Comparison of ENCODE assay signal across 17 cellular contexts in genomic region chr5:179495906-179496455, GRCh38. TPM values are rescaled to one million over a fixed set of nuclear protein-coding genes. Genes with fewer than 3 reads are reported as not detected.
A peak's percentile ranks its signal among the peaks of the same experiment; 100 is the strongest.
DNase-seq lines count a peak whose midpoint lies in the region; ATAC-seq and TF ChIP-seq lines count a peak whose summit lies in the region.
"Had no signal": no experiment of that assay in that cellular context is flagged by ENCODE, and none has a peak within 500 bp of the region (broad histone marks: within the 10 kb centered on the region; RNA-seq: fewer than 3 reads in every experiment).

No MANE protein-coding gene starts in this region.

- H3K36me3 Mint-ChIP-seq in GM23338 (ENCODE audit: low read depth) = no peaks in the 10 kb centered on the region
- H3K36me3 Mint-ChIP-seq: immature natural killer cell had no signal

- H3K4me1 ChIP-seq in GM23338 (ENCODE audit: insufficient read depth) (no peaks in the 10 kb centered on the region), OCI-LY7 (ENCODE audit: insufficient read depth, low read length, poor library complexity, severe bottlenecking) (no peaks in the 10 kb centered on the region)

- H3K9me3 ChIP-seq in OCI-LY7 (ENCODE audit: low read length) = no peaks in the 10 kb centered on the region

- POLR2A ChIA-PET in OCI-LY7 (lab: Charles Lee) = interaction anchor here (0.5 kb wide), 1 partner anchor 1548 kb away, joined by 3 read pairs; no protein-coding TSS in a partner anchor

- H3K4me3 Mint-ChIP-seq in GM23338 = no peak overlapping the region
- H3K4me3 Mint-ChIP-seq: activated T-cell treated with anti-CD3 and anti-CD28 coated beads, Interleukin-2, amount 50 U/mL, for 72 hours; immature natural killer cell; T-helper 17 cell had no signal

- H3K4me2 ChIP-seq in GM23338 (no peak overlapping the region), OCI-LY7 (ENCODE audit: low read length) (no peak overlapping the region)
- H3K4me2 ChIP-seq: PC-9 had no signal

- ATAC-seq in GM23338 (peak; percentile 77), GM19455 (IDR thresholded peaks at IDR 0.05; ENCODE audit: unreplicated experiment) (no peak)
- ATAC-seq: activated T-cell treated with anti-CD3 and anti-CD28 coated beads, Interleukin-2, amount 50 U/mL, for 72 hours; T-helper 17 cell had no signal

- DNase-seq in NCI-H2196 (lab: John Stamatoyannopoulos, UW; ENCODE audit: unreplicated experiment) (peak; percentile 12), NCI-H2196 treated with DMSO at 0.1 percent for 48 hours (lab: John Stamatoyannopoulos, UW; ENCODE audit: unreplicated experiment) (no peak), GM23338 (ENCODE audit: low spot score) (no peak), OCI-LY7 (ENCODE audit: low spot score) (no peak), left kidney (ENCODE audit: low read depth, low spot score) (peak; percentile 21), cerebellum (ENCODE audit: low spot score) (no peak), hypothalamus (lab: John Stamatoyannopoulos, UW) (no peak)
- DNase-seq: ACHN; activated T-cell treated with anti-CD3 and anti-CD28 coated beads, Interleukin-2, amount 50 U/mL, for 72 hours; central memory CD4-positive, alpha-beta T cell; immature natural killer cell; mesendoderm; nucleus accumbens; stimulated activated naive CD4-positive, alpha-beta T cell treated with Interleukin-2 at 50 U/mL for 16 hours; T-helper 17 cell had no signal

- H3K4me3 ChIP-seq in GM23338 = no peak overlapping the region
- H3K4me3 ChIP-seq in OCI-LY7 (ENCODE audit: low read depth, low read length, poor library complexity, severe bottlenecking) = no peak overlapping the region
- H3K4me3 ChIP-seq: PC-9 had no signal

- H3K36me3 ChIP-seq in GM23338 (ENCODE audit: insufficient read depth) (no peaks in the 10 kb centered on the region), OCI-LY7 (ENCODE audit: insufficient read depth, low read length) (no peaks in the 10 kb centered on the region)

- H3K27ac ChIP-seq in GM23338 (ENCODE audit: low read depth) (no peak overlapping the region), OCI-LY7 (ENCODE audit: low read depth, low read length, poor library complexity, severe bottlenecking) (no peak overlapping the region)
- H3K27ac ChIP-seq: PC-9 had no signal

- H4K20me1 ChIP-seq in GM23338 (replicated peaks; ENCODE audit: insufficient read depth) (no peaks in the 10 kb centered on the region), OCI-LY7 (ENCODE audit: insufficient read depth, low read length) (no peaks in the 10 kb centered on the region)

- H3K9me3 Mint-ChIP-seq in GM23338 = peaks cover 6% of the 10 kb centered on the region; the same call in 1 of the 3 replicates
- H3K9me3 Mint-ChIP-seq: activated T-cell treated with anti-CD3 and anti-CD28 coated beads, Interleukin-2, amount 50 U/mL, for 72 hours had no signal

- H3K79me2 ChIP-seq in GM23338 (replicated peaks; ENCODE audit: insufficient read depth) = no peaks in the 10 kb centered on the region
- no peaks in the 10 kb centered on the region for H3K79me2 ChIP-seq in OCI-LY7 (ENCODE audit: insufficient read depth, low read depth, low read length)

- H3K9me2 ChIP-seq in GM23338 (ENCODE audit: insufficient read depth) (no peaks in the 10 kb centered on the region), OCI-LY7 (ENCODE audit: insufficient read depth, low read length) (no peaks in the 10 kb centered on the region)

- intact Hi-C loops in OCI-LY7 (cut with micrococcal nuclease; ENCODE audit: unreplicated experiment) = no loop called here

- TF ChIP-seq CTCF in GM23338 (conservative IDR thresholded peaks at IDR 0.05; ENCODE audit: low read depth in 2 of 2) = peak; percentile 20 to 70; a peak in 3 of 4 replicates
- 0 out of 2 replicates have a peak, but pooled peaks have one; percentile 33 for TF ChIP-seq CTCF in OCI-LY7 (conservative IDR thresholded peaks at IDR 0.05; ENCODE audit: low read length)

- H3K4me1 Mint-ChIP-seq in GM23338 = no peaks in the 10 kb centered on the region; the same call in 2 of the 3 replicates
- H3K4me1 Mint-ChIP-seq: immature natural killer cell had no signal

- no TSS peak for BruUV-seq in OCI-LY7 (replicated peaks; lab: Mats Ljungman, UMichigan)

- no peaks in the 10 kb centered on the region for H3F3A ChIP-seq in GM23338 (replicated peaks; ENCODE audit: low read depth)

- H2AFZ ChIP-seq in GM23338 (no peak overlapping the region; the same call in 1 of the 2 replicates), OCI-LY7 (ENCODE audit: low read length) (no peak overlapping the region)
- H2AFZ ChIP-seq: PC-9 had no signal

- H3K27ac Mint-ChIP-seq in GM23338 = no peak overlapping the region
- H3K27ac Mint-ChIP-seq: activated T-cell treated with anti-CD3 and anti-CD28 coated beads, Interleukin-2, amount 50 U/mL, for 72 hours; immature natural killer cell had no signal

- CTCF ChIA-PET in OCI-LY7 (lab: Charles Lee; ENCODE audit: unreplicated experiment) = no interaction called here

- no peaks in the 10 kb centered on the region for H3K27me3 ChIP-seq in GM23338 (ENCODE audit: insufficient read depth)

- peaks cover 8% of the 10 kb centered on the region for H3K27me3 Mint-ChIP-seq in GM23338 (ENCODE audit: insufficient read depth, low read depth, poor library complexity)

TF ChIP-seq in GM23338, 12 proteins besides CTCF, POLR2A, EP300 and RAD21:
- no peak for TF ChIP-seq EZH2phosphoT487 (IDR thresholded peaks at IDR 0.05; ENCODE audit: unreplicated experiment)
- no peak for TF ChIP-seq POLR2AphosphoS5 (IDR thresholded peaks at IDR 0.05; ENCODE audit: low read depth)
- TF ChIP-seq JUNB (IDR thresholded peaks at IDR 0.05; ENCODE audit: unreplicated experiment) = no peak
- no peak for TF ChIP-seq CREB1 (CRISPR knock-in tag; IDR thresholded peaks at IDR 0.05; ENCODE audit: low read depth)
- no peak for TF ChIP-seq ZNF462 (CRISPR knock-in tag; IDR thresholded peaks at IDR 0.05)
- no peak for TF ChIP-seq STAT1 (IDR thresholded peaks at IDR 0.05; ENCODE audit: unreplicated experiment)
- TF ChIP-seq NANOG (IDR thresholded peaks at IDR 0.05; ENCODE audit: borderline replicate concordance) = no peak

RNA-seq across cellular contexts. Expression of gene RUFY1, which starts 54.4 kb away (rescaled TPM):
- 25.0 and 31.6 TPM in 2 replicates for total RNA-seq in GM23338 (2014; rRNA removed; shearing (Covaris generic))
- 22.7 and 25.3 TPM in 2 replicates for polyA plus RNA-seq in GM23338 (2016; fragmentation: Nextera tagmentation; extraction: Ambion mirVana)
- total RNA-seq in OCI-LY7 (2014; rRNA removed; shearing (Covaris generic)) = 35.8 and 46.2 TPM in 2 replicates
- total RNA-seq in OCI-LY7 (2022) (43.5 and 47.7 TPM in 2 replicates), cerebellum (34.5 TPM)

Comparison
In these comparisons a context has a peak if more than half of its experiments do, and no peak if none do; other contexts are left out.
1. DNase-seq: peak in NCI-H2196 (single experiment) and left kidney (single experiment); none in NCI-H2196 treated with DMSO at 0.1 percent for 48 hours (single experiment), GM23338 (single experiment), OCI-LY7 (single experiment), cerebellum (single experiment) and hypothalamus (0 of 51).